ENCODE assay signal across 14 cellular contexts in the genomic region with DNA sequence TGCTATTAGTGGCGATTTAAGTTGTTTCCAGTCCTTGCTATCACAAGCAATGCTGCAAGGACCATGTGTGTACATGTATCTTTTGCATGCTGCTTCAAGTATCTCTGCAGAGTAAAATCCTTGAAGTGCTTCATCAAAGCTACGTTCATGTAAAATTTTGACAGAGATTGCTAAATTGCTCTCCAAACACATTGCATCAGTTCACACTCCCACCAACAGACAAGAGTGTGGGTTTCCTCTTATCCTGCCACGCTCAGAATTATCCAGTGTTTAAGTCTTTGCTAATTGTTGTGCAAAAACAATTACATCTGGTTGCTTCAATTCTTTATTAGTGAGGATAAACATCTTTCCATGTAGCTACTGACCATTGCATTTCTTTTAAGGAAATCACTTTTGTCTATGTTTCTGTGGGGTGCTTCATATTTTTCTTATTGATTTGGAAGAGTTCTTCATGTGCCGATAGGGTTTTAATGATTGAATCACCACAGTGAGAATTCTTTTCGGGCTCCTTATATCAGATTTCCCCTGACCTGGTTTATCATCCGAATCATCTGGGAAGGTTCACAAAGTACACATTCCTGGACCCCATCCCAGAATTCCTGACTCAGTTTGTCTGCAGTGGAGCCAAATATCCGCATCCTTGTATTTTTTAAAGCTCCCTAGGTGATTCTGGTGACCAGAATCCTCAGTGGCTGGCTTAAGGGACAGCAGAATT.
"Had no signal": no experiment of that assay in that cellular context is flagged by ENCODE, and none has a peak within 500 bp of the region (broad histone marks: within the 10 kb centered on the region; RNA-seq: fewer than 3 reads in every experiment).

No MANE protein-coding gene starts in this region.

- H3K4me1 Mint-ChIP-seq: naive B cell; stimulated activated naive B cell treated with anti-CD40 and anti-IgM and Interleukin-4, amounts not matched to agents 10 μg/mL and 1 μg/mL and 100 μg/mL, for 72 hours had no signal

- DNase-seq: activated CD4-positive, alpha-beta T cell treated with anti-CD3 and anti-CD28 coated beads for 4 hours; activated CD8-positive, alpha-beta memory T cell treated with anti-CD3 and anti-CD28 coated beads, Interleukin-2, amount 50 U/mL, for 4 hours; activated CD8-positive, alpha-beta T cell treated with anti-CD3 and anti-CD28 coated beads for 36 hours; activated naive CD4-positive, alpha-beta T cell; esophagus squamous epithelium; foreskin keratinocyte; left colon; naive B cell; nucleus accumbens; stimulated activated CD4-positive, alpha-beta T cell treated with anti-CD3 and anti-CD28 coated beads, Interleukin-2, amount 100 ng/mL, for 24 hours; stimulated activated naive B cell treated with anti-CD40 and anti-IgM and Interleukin-4, amounts not matched to agents 10 μg/mL and 1 μg/mL and 100 μg/mL, for 72 hours; WERI-Rb-1 had no signal

- ATAC-seq: activated CD8-positive, alpha-beta T cell treated with anti-CD3 and anti-CD28 coated beads for 36 hours; foreskin keratinocyte; left colon had no signal

- H3K27ac ChIP-seq: esophagus squamous epithelium, foreskin keratinocyte, WERI-Rb-1 had no signal

- H3K27ac Mint-ChIP-seq: activated CD8-positive, alpha-beta T cell treated with anti-CD3 and anti-CD28 coated beads for 36 hours; progenitor cell of endocrine pancreas; stimulated activated naive B cell treated with anti-CD40 and anti-IgM and Interleukin-4, amounts not matched to agents 10 μg/mL and 1 μg/mL and 100 μg/mL, for 72 hours had no signal

- H3K36me3 ChIP-seq: esophagus squamous epithelium, tibial nerve, WERI-Rb-1 had no signal

- H3K4me3 Mint-ChIP-seq: activated CD8-positive, alpha-beta T cell treated with anti-CD3 and anti-CD28 coated beads for 36 hours; naive B cell; stimulated activated naive B cell treated with anti-CD40 and anti-IgM and Interleukin-4, amounts not matched to agents 10 μg/mL and 1 μg/mL and 100 μg/mL, for 72 hours had no signal

- H3K27me3 ChIP-seq: tibial nerve had no signal

- H3K4me3 ChIP-seq: esophagus squamous epithelium, tibial nerve had no signal

- H3K36me3 Mint-ChIP-seq: naive B cell; stimulated activated naive B cell treated with anti-CD40 and anti-IgM and Interleukin-4, amounts not matched to agents 10 μg/mL and 1 μg/mL and 100 μg/mL, for 72 hours had no signal

- H3K4me1 ChIP-seq: foreskin keratinocyte, tibial nerve had no signal

- H3K9me3 Mint-ChIP-seq: activated CD8-positive, alpha-beta T cell treated with anti-CD3 and anti-CD28 coated beads for 36 hours; naive B cell; stimulated activated naive B cell treated with anti-CD40 and anti-IgM and Interleukin-4, amounts not matched to agents 10 μg/mL and 1 μg/mL and 100 μg/mL, for 72 hours had no signal

- H3K9me3 ChIP-seq: esophagus squamous epithelium, tibial nerve had no signal
